In genomic region chr21:33267250-33267649, GRCh38 we compare ENCODE assay signal across 8 cellular contexts. TPM values are rescaled to one million over a fixed set of nuclear protein-coding genes. Genes with fewer than 3 reads are reported as not detected.
DNase-seq lines count a peak whose midpoint lies in the region; ATAC-seq and TF ChIP-seq lines count a peak whose summit lies in the region.

No MANE protein-coding gene starts in this region.

- H3K27me3 Mint-ChIP-seq in chondrocyte (ENCODE audit: low read depth) (no peaks in the 10 kb centered on the region), natural killer cell (ENCODE audit: low read depth in 2 of 2) (no peaks in the 10 kb centered on the region)

- intact Hi-C loops in natural killer cell (cut with micrococcal nuclease): loop anchor here (2.0 to 10.0 kb wide), 2 partner anchors 48 to 68 kb away; no protein-coding TSS in a partner anchor

- H3K9ac ChIP-seq in Karpas-422 (ENCODE audit: low read length): peak overlapping the region; percentile 84

- H3K27ac Mint-ChIP-seq in chondrocyte (ENCODE audit: unreplicated experiment): peak overlapping the region; percentile 69
- peak overlapping the region; percentile 94 to 95 for H3K27ac Mint-ChIP-seq in natural killer cell

- peaks cover 27% of the 10 kb centered on the region for H3K4me1 Mint-ChIP-seq in chondrocyte (ENCODE audit: low read depth)
- H3K4me1 Mint-ChIP-seq in natural killer cell: peaks cover 58 to 66% of the 10 kb centered on the region in 2 donors

- H3K4me3 Mint-ChIP-seq in chondrocyte (ENCODE audit: unreplicated experiment) (peak overlapping the region; percentile 87), natural killer cell (peak overlapping the region; percentile 98)

- ATAC-seq in natural killer cell (no peak), HG02610 (IDR thresholded peaks at IDR 0.05; ENCODE audit: unreplicated experiment) (no peak)

- DNase-seq in BJ (ENCODE audit: low read depth) (no peak), Karpas-422 (no peak), chondrocyte (ENCODE audit: low spot score) (no peak), natural killer cell (no peak), NCI-H2081 treated with DMSO at 0.1 percent for 48 hours (lab: John Stamatoyannopoulos, UW) (no peak), NOMO-1 (lab: John Stamatoyannopoulos, UW; ENCODE audit: unreplicated experiment in 2 of 2) (no peak), mucosa of gallbladder (ENCODE audit: low spot score) (no peak)

- H4K20me1 ChIP-seq in Karpas-422 (ENCODE audit: insufficient read depth, low read depth, low read length): no peaks in the 10 kb centered on the region

- H3K9me3 Mint-ChIP-seq in chondrocyte (ENCODE audit: low read depth) (no peaks in the 10 kb centered on the region), natural killer cell (no peaks in the 10 kb centered on the region)

- no peak overlapping the region for H2AFZ ChIP-seq in Karpas-422 (ENCODE audit: low read length)

- H3K36me3 ChIP-seq in BJ (ENCODE audit: control insufficient read depth, insufficient read depth, low read length): peaks cover 9% of the 10 kb centered on the region
- peaks cover 13% of the 10 kb centered on the region for H3K36me3 ChIP-seq in Karpas-422 (ENCODE audit: insufficient read depth, low read length)

- POLR2A ChIA-PET in BJ (lab: Charles Lee): no interaction called here

- TF ChIP-seq CTCF in BJ (IDR thresholded peaks at IDR 0.05; ENCODE audit: insufficient read depth, low read depth, low read length) (no peak), chondrocyte (IDR thresholded peaks at IDR 0.05) (no peak), natural killer cell (IDR thresholded peaks at IDR 0.05) (no peak)

- H3K27me3 ChIP-seq in BJ (ENCODE audit: control insufficient read depth, insufficient read depth, low read length) (no peaks in the 10 kb centered on the region), Karpas-422 (ENCODE audit: low read length) (no peaks in the 10 kb centered on the region)

- no peaks in the 10 kb centered on the region for H3K9me2 ChIP-seq in Karpas-422 (replicated peaks; ENCODE audit: insufficient read depth, low read length)

- peak overlapping the region; percentile 99 for H3K4me2 ChIP-seq in Karpas-422 (ENCODE audit: low read depth, low read length, poor library complexity, severe bottlenecking)

- H3K4me1 ChIP-seq in Karpas-422 (ENCODE audit: low read length): peaks cover 46% of the 10 kb centered on the region

- no peaks in the 10 kb centered on the region for H3K9me3 ChIP-seq in Karpas-422 (ENCODE audit: low read length)

- H3K36me3 Mint-ChIP-seq in chondrocyte (ENCODE audit: low read depth): peaks cover 16% of the 10 kb centered on the region
- no peaks in the 10 kb centered on the region for H3K36me3 Mint-ChIP-seq in natural killer cell

- CTCF ChIA-PET in BJ (lab: Yijun Ruan, JAX): interaction anchor here (0.6 to 1.5 kb wide), 2 partner anchors 35 to 178 kb away, joined by 3 read pairs; no protein-coding TSS in a partner anchor

- peak overlapping the region; percentile 68 for H3K27ac ChIP-seq in Karpas-422 (ENCODE audit: low read length)

- peak overlapping the region; percentile 92 for H3K4me3 ChIP-seq in BJ (ENCODE audit: low read depth, low read length)
- peak overlapping the region; percentile 84 for H3K4me3 ChIP-seq in Karpas-422 (ENCODE audit: low read length)

- H3K79me2 ChIP-seq in Karpas-422 (ENCODE audit: low read length): peaks cover 22% of the 10 kb centered on the region

RNA-seq across cellular contexts. Expression of gene IL10RB, which starts 1.1 kb away (rescaled TPM):
- 56.8 and 63.7 TPM in 2 replicates for polyA plus RNA-seq in BJ (2011; rRNA removed)
- 25.5 and 54.7 TPM in 2 replicates for polyA minus RNA-seq in BJ (2011; rRNA and poly(A)+ RNA removed)
- total RNA-seq in Karpas-422 (2014; rRNA removed; shearing (Covaris generic); ENCODE audit: low replicate concordance): 48.8 and 67.0 TPM in 2 replicates
- total RNA-seq in chondrocyte (17.4 to 23.5 TPM (median 19.0 TPM) in 3 replicates), natural killer cell (10 to 100 TPM; 18.4 to 27.8 (median 27.3) TPM), mucosa of gallbladder (31.2 TPM)

RNA-seq across cellular contexts. Expression of gene IFNAR2, which starts 37.5 kb away (rescaled TPM):
- 10.3 and 22.2 TPM in 2 replicates for polyA plus RNA-seq in BJ (2011; rRNA removed)
- polyA minus RNA-seq in BJ (2011; rRNA and poly(A)+ RNA removed): 5.5 and 5.7 TPM in 2 replicates
- total RNA-seq in Karpas-422 (2014; rRNA removed; shearing (Covaris generic); ENCODE audit: low replicate concordance): 10.2 and 25.3 TPM in 2 replicates
- total RNA-seq in chondrocyte (16.5 to 19.4 TPM (median 18.6 TPM) in 3 replicates), natural killer cell (100 to 1,000 TPM in 1 of 3 donors, 10 to 100 TPM in 2; 65.4 to 105 (median 70.9) TPM), mucosa of gallbladder (31.5 TPM)

RNA-seq across cellular contexts. Expression of gene IFNAR1, which starts 57.5 kb away (rescaled TPM):
- polyA plus RNA-seq in BJ (2011; rRNA removed): 11.4 and 15.0 TPM in 2 replicates
- polyA minus RNA-seq in BJ (2011; rRNA and poly(A)+ RNA removed): 14.2 and 14.3 TPM in 2 replicates
- total RNA-seq in Karpas-422 (2014; rRNA removed; shearing (Covaris generic); ENCODE audit: low replicate concordance): 6.8 and 10.5 TPM in 2 replicates
- total RNA-seq in chondrocyte (40.3 to 52.3 TPM (median 47.7 TPM) in 3 replicates), natural killer cell (10 to 100 TPM; 15.0 to 21.3 (median 19.3) TPM), mucosa of gallbladder (59.0 TPM)
